In the genomic region with DNA sequence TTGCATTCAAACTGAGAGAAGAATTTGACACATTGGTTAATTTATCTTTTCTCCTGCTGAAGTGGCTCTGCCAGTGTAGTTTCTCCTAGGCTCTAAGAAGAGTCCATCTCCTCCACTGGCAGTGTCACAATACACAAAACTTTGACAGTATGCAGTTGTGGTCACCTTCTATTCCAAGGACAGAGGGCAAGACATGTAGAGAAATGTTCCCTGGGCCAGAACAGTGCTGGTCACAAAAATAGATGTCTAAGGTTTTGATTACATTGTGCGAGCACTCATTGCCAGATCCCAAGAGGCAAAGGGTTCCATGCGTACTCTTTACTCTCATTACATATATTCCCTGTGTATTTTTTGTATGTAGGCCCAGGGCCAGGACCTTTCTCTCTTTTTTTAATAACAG, we compare ENCODE assay signal across 23 cellular contexts.
"Had no signal": no experiment of that assay in that cellular context is flagged by ENCODE, and none has a peak within 500 bp of the region (broad histone marks: within the 10 kb centered on the region; RNA-seq: fewer than 3 reads in every experiment).

No MANE protein-coding gene starts in this region.

- H3K9me3 ChIP-seq: SJCRH30 had no signal

- ATAC-seq: HepG2, SK-N-SH treated with all-trans-retinoic acid at 6 μM for 48 hours had no signal

- H3K4me3 ChIP-seq: MG63, SJCRH30 had no signal

- DNase-seq: IMR-90, Karpas-422, KG1, MG63, NCI-H1092, NCI-H1105 treated with DMSO at 0.1 percent for 48 hours, NCI-H1417 treated with DMSO at 0.1 percent for 48 hours, NCI-H146, NCI-H1694 treated with DMSO at 0.1 percent for 48 hours, NCI-H1930, NCI-H2081 treated with DMSO at 0.1 percent for 48 hours, NCI-H2171, NCI-H226, NCI-H446, NCI-H510A, NCI-H524 treated with DMSO at 0.1 percent for 48 hours, NCI-H69, NCI-H774, RPMI8226, SHP77 treated with DMSO at 0.1 percent for 48 hours, SJCRH30 had no signal

- H3K27ac ChIP-seq: SJCRH30 had no signal

- H3K4me1 ChIP-seq: SJCRH30 had no signal

- H3K36me3 ChIP-seq: MG63, SJCRH30 had no signal

- H3K27me3 ChIP-seq: MG63, SJCRH30 had no signal
